8 cellular contexts compared by ENCODE assay signal in the genomic region with DNA sequence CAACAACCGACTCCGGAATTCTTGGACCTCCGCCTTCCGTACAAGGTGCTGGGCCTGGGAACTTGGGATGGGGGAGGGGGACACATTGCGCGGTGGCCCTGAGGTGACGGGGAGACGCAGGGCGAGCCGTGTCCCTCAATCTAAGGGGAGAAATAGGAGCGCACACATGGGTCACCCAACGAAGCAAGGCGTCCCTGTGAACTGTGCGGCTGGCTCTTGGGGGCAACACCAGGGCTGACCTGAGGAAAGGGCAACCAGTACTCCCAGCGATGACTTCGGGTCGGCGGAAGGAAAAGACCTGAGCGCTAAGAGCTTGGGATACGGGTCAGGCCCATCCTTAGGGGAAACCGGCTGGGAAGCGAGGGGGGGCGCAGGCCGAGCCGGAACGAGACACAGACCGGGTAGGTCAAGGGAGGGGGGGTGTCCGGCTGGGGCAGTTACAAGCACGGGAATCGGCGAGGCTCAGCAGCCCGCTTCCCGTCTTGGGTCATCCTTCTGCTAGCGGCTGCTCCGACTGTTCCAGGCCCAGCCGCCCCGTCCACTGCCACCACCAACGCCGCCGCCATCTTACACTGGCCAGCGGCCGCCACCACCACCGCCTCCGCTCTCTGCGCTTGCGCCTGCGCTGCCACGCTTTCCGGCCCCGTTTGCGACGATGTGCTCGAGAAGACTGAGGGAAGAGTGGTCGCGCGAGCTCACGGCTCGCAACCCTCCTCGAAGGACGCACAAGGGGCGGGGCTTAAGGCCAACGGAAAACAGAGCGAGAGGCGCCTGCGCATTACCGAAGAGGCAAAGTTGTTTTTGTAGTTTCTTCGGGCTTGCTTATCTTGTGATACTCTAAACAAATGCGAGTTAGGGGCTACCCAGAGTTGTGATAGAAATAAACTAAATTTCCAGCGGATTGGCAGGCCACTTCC. TPM values are rescaled to one million over a fixed set of nuclear protein-coding genes. Genes with fewer than 3 reads are reported as not detected.
DNase-seq lines count a peak whose midpoint lies in the region; ATAC-seq and TF ChIP-seq lines count a peak whose summit lies in the region.

Gene DCAF8, minus strand, starts transcription at position 672 of the 917 bp plus-strand sequence. CDS start 18,541 bp downstream, outside the sequence.

- intact Hi-C loops in activated CD4-positive, alpha-beta T cell treated with anti-CD3 and anti-CD28 coated beads for 36 hours (cut with DNase I, micrococcal nuclease) = loop anchor here (1.0 to 5.0 kb wide), 12 partner anchors 23 to 1250 kb away; partner anchors contain the start of genes CD84 (in 1 of the 2), COPA (in 1 of the 2), DUSP23 (in 1 of the 2) and IGSF8 (in 1 of the 2)

- no peaks in the 10 kb centered on the region for H3K9me3 Mint-ChIP-seq in activated CD4-positive, alpha-beta T cell treated with anti-CD3 and anti-CD28 coated beads for 36 hours (ENCODE audit: low read depth)

- H3K36me3 Mint-ChIP-seq in activated CD4-positive, alpha-beta T cell treated with anti-CD3 and anti-CD28 coated beads for 36 hours (ENCODE audit: low read depth) = peaks cover 20% of the 10 kb centered on the region

- no peak for TF ChIP-seq CTCF in choroid plexus epithelial cell (conservative IDR thresholded peaks at IDR 0.05; ENCODE audit: low read depth, low read length)

- no peaks in the 10 kb centered on the region for H3K27me3 Mint-ChIP-seq in activated CD4-positive, alpha-beta T cell treated with anti-CD3 and anti-CD28 coated beads for 36 hours

- POLR2A ChIA-PET in activated CD4-positive, alpha-beta T cell treated with anti-CD3 and anti-CD28 coated beads for 36 hours (lab: Charles Lee) = interaction anchor here (0.6 to 1.6 kb wide), 8 partner anchors 10 to 339 kb away, joined by 3 to 15 read pairs (median 4); partner anchors contain the start of genes IGSF8 and PEX19

- DNase-seq in Ammon's horn (ENCODE audit: low spot score) (peak; percentile 99), GM19238 (ENCODE audit: insufficient read length, low spot score) (peak; percentile 82), NCI-H524 (lab: John Stamatoyannopoulos, UW) (peak; percentile 87 to 96), choroid plexus epithelial cell (ENCODE audit: low read depth) (peak; percentile 99), kidney glomerular epithelial cell (lab: John Stamatoyannopoulos, UW) (peak; percentile 96)
- DNase-seq in activated CD4-positive, alpha-beta T cell treated with anti-CD3 and anti-CD28 coated beads for 36 hours = peak; percentile 99
- DNase-seq in stimulated activated CD4-positive, alpha-beta T cell treated with anti-CD3 and anti-CD28 coated beads, Interleukin-1b, Interleukin-23, amount 100 ng/mL, for 1 hour (ENCODE audit: low read depth in 2 of 2) = peak; percentile 90 to 95

- CTCF ChIA-PET in activated CD4-positive, alpha-beta T cell treated with anti-CD3 and anti-CD28 coated beads for 36 hours (lab: Charles Lee) = interaction anchor here (0.5 to 5.0 kb wide), 10 partner anchors 10 to 481 kb away, joined by 3 to 39 read pairs (median 3); partner anchors contain the start of genes DUSP23 and PEX19

- peaks cover 44% of the 10 kb centered on the region for H3K4me1 Mint-ChIP-seq in activated CD4-positive, alpha-beta T cell treated with anti-CD3 and anti-CD28 coated beads for 36 hours

- ATAC-seq in HG03442 (IDR thresholded peaks at IDR 0.05; ENCODE audit: unreplicated experiment) = peak; percentile 68
- peak; percentile 88 for ATAC-seq in activated CD4-positive, alpha-beta T cell treated with anti-CD3 and anti-CD28 coated beads for 36 hours

- H3K4me3 Mint-ChIP-seq in activated CD4-positive, alpha-beta T cell treated with anti-CD3 and anti-CD28 coated beads for 36 hours = peak within 1 kb of the TSS; percentile 100

- H3K27ac Mint-ChIP-seq in activated CD4-positive, alpha-beta T cell treated with anti-CD3 and anti-CD28 coated beads for 36 hours = peak within 1 kb of the TSS; percentile 99

- H3K4me3 ChIP-seq in choroid plexus epithelial cell (ENCODE audit: low read depth, low read length) = peak within 1 kb of the TSS; percentile 98

RNA-seq across cellular contexts. Expression of gene DCAF8, which starts in this region (rescaled TPM):
- total RNA-seq in activated CD4-positive, alpha-beta T cell treated with anti-CD3 and anti-CD28 coated beads for 36 hours = 100 to 1,000 TPM; 116 to 135 TPM

Comparison
In these comparisons a context has a peak if more than half of its experiments do, and no peak if none do; other contexts are left out.
1. Peak in every context shown above with its lines: DNase-seq, ATAC-seq and H3K4me3 ChIP-seq.